ENCODE assay signal across 16 cellular contexts in genomic region chr14:63030113-63030512, GRCh38. TPM values are rescaled to one million over a fixed set of nuclear protein-coding genes. Genes with fewer than 3 reads are reported as not detected.
DNase-seq lines count a peak whose midpoint lies in the region; ATAC-seq, FAIRE-seq and TF ChIP-seq lines count a peak whose summit lies in the region.
"Had no signal": no experiment of that assay in that cellular context is flagged by ENCODE, and none has a peak within 500 bp of the region (broad histone marks: within the 10 kb centered on the region; RNA-seq: fewer than 3 reads in every experiment).

No MANE protein-coding gene starts in this region.

- FAIRE-seq in HTR-8/SVneo (lab: Jason Lieb, UNC): peak; percentile 75
- FAIRE-seq: A204.1, GM19239, H54 had no signal

- ATAC-seq in GM18907 (IDR thresholded peaks at IDR 0.05; ENCODE audit: unreplicated experiment): no peak
- no peak for ATAC-seq in HG03095 (IDR thresholded peaks at IDR 0.05; ENCODE audit: unreplicated experiment)

- H3K4me1 ChIP-seq in A673 (ENCODE audit: insufficient read depth, low read length, poor library complexity, severe bottlenecking) (peaks cover 3% of the 10 kb centered on the region), endodermal cell (ENCODE audit: control insufficient read depth, insufficient read depth, low read length) (no peaks in the 10 kb centered on the region)
- H3K4me1 ChIP-seq: BLaER1 had no signal

- H3K4me1 Mint-ChIP-seq in endodermal cell: peaks cover 10% of the 10 kb centered on the region
- H3K4me1 Mint-ChIP-seq in activated CD4-positive, alpha-beta T cell treated with anti-CD3 and anti-CD28 coated beads, Interleukin-2, amount 10 ng/mL, durations not matched to agents 7 days and 5 days: no peaks in the 10 kb centered on the region
- H3K4me1 Mint-ChIP-seq: CD14-positive monocyte; CD4-positive, alpha-beta memory T cell had no signal

- POLR2A ChIA-PET in A673 (lab: Charles Lee; ENCODE audit: low non-redundant PET): no interaction called here
- POLR2A ChIA-PET in activated CD4-positive, alpha-beta T cell treated with anti-CD3 and anti-CD28 coated beads, Interleukin-2, amount 10 ng/mL, durations not matched to agents 7 days and 5 days (lab: Charles Lee): no interaction called here

- H3K36me3 ChIP-seq in A673 (ENCODE audit: insufficient read depth, low read length, poor library complexity, severe bottlenecking) (no peaks in the 10 kb centered on the region), endodermal cell (ENCODE audit: control insufficient read depth, insufficient read depth, low read length) (no peaks in the 10 kb centered on the region)
- H3K36me3 ChIP-seq: BLaER1 had no signal

- 88% methylated on average over 1 of the region's 1 CpG; no CpG with 5 or more reads in 1 of the 2 experiments for WGBS in endodermal cell (ENCODE audit: insufficient coverage in 1 of 2, insufficient read length in 1 of 2), 2 experiments

- intact Hi-C loops in A673 (cut with micrococcal nuclease; ENCODE audit: unreplicated experiment): no loop called here

- TF ChIP-seq CTCF in A673 (conservative IDR thresholded peaks at IDR 0.05; ENCODE audit: low read depth, low read length) (no peak), endodermal cell (conservative IDR thresholded peaks at IDR 0.05) (peak; percentile 46)

- H3K27me3 Mint-ChIP-seq in endodermal cell (ENCODE audit: insufficient read depth): peaks cover 13% of the 10 kb centered on the region
- H3K27me3 Mint-ChIP-seq in activated CD4-positive, alpha-beta T cell treated with anti-CD3 and anti-CD28 coated beads, Interleukin-2, amount 10 ng/mL, durations not matched to agents 7 days and 5 days: no peaks in the 10 kb centered on the region

- H3K9me3 ChIP-seq in A673 (ENCODE audit: low read depth, low read length, poor library complexity, severe bottlenecking): no peaks in the 10 kb centered on the region
- H3K9me3 ChIP-seq in endodermal cell (ENCODE audit: control insufficient read depth, low read length): peaks cover 7% of the 10 kb centered on the region
- H3K9me3 ChIP-seq: BLaER1 had no signal

- no peak overlapping the region for H3K27ac ChIP-seq in A673 (ENCODE audit: low read depth, low read length, poor library complexity, severe bottlenecking)
- H3K27ac ChIP-seq in endodermal cell (ENCODE audit: low read depth, low read length): no peak overlapping the region
- H3K27ac ChIP-seq: BLaER1 had no signal

- no peak overlapping the region for H3K4me3 ChIP-seq in A673 (ENCODE audit: low read depth, low read length, poor library complexity, severe bottlenecking)
- H3K4me3 ChIP-seq in endodermal cell (ENCODE audit: low read length): no peak overlapping the region
- H3K4me3 ChIP-seq: BLaER1 had no signal

- H3K36me3 Mint-ChIP-seq in endodermal cell (ENCODE audit: low read depth): no peaks in the 10 kb centered on the region
- no peaks in the 10 kb centered on the region for H3K36me3 Mint-ChIP-seq in activated CD4-positive, alpha-beta T cell treated with anti-CD3 and anti-CD28 coated beads, Interleukin-2, amount 10 ng/mL, durations not matched to agents 7 days and 5 days (ENCODE audit: low read depth)
- H3K36me3 Mint-ChIP-seq: CD14-positive monocyte; CD4-positive, alpha-beta memory T cell had no signal

- no TSS peak for BruUV-seq in A673 (replicated peaks; lab: Mats Ljungman, UMichigan)

- no peak overlapping the region for H3K9ac ChIP-seq in endodermal cell (ENCODE audit: extremely low read depth, low read length, poor library complexity, severe bottlenecking)
- H3K9ac ChIP-seq: BLaER1 had no signal

- H3K4me3 Mint-ChIP-seq in endodermal cell: no peak overlapping the region
- no peak overlapping the region for H3K4me3 Mint-ChIP-seq in activated CD4-positive, alpha-beta T cell treated with anti-CD3 and anti-CD28 coated beads, Interleukin-2, amount 10 ng/mL, durations not matched to agents 7 days and 5 days
- H3K4me3 Mint-ChIP-seq: CD14-positive monocyte; CD4-positive, alpha-beta memory T cell had no signal

- CTCF ChIA-PET in A673 (lab: Charles Lee): no interaction called here
- CTCF ChIA-PET in activated CD4-positive, alpha-beta T cell treated with anti-CD3 and anti-CD28 coated beads, Interleukin-2, amount 10 ng/mL, durations not matched to agents 7 days and 5 days (lab: Charles Lee): no interaction called here

- H3K27me3 ChIP-seq in A673 (replicated peaks; ENCODE audit: insufficient read depth, low read depth, low read length, poor library complexity) (no peaks in the 10 kb centered on the region), endodermal cell (ENCODE audit: control insufficient read depth, insufficient read depth, low read length, poor library complexity, severe bottlenecking) (no peaks in the 10 kb centered on the region)
- H3K27me3 ChIP-seq: BLaER1 had no signal

- H3K27ac Mint-ChIP-seq in endodermal cell: no peak overlapping the region
- H3K27ac Mint-ChIP-seq in activated CD4-positive, alpha-beta T cell treated with anti-CD3 and anti-CD28 coated beads, Interleukin-2, amount 10 ng/mL, durations not matched to agents 7 days and 5 days: no peak overlapping the region
- H3K27ac Mint-ChIP-seq: CD14-positive monocyte; CD4-positive, alpha-beta memory T cell had no signal

- DNase-seq in A673 (ENCODE audit: low spot score) (peak; percentile 46), HTR-8/SVneo (ENCODE audit: insufficient read length, low spot score) (no peak), endodermal cell (peak; percentile 54)
- DNase-seq in activated CD4-positive, alpha-beta T cell treated with anti-CD3 and anti-CD28 coated beads, Interleukin-2, amount 10 ng/mL, durations not matched to agents 7 days and 5 days: no peak
- DNase-seq: CD4-positive, alpha-beta memory T cell; DMS153; DMS79; GDM1; HCEC 1CT had no signal

- no peaks in the 10 kb centered on the region for H3K9me3 Mint-ChIP-seq in endodermal cell
- no peaks in the 10 kb centered on the region for H3K9me3 Mint-ChIP-seq in activated CD4-positive, alpha-beta T cell treated with anti-CD3 and anti-CD28 coated beads, Interleukin-2, amount 10 ng/mL, durations not matched to agents 7 days and 5 days

RNA-seq across cellular contexts. Expression of gene KCNH5, which starts 15.1 kb away (rescaled TPM):
- total RNA-seq in A673 (2021): 27.9 and 31.8 TPM in 2 replicates
- 1 to 10 TPM; 2.5 to 3.9 TPM for total RNA-seq in endodermal cell
- polyA plus RNA-seq in endodermal cell (2013, experiment 1 of 2): 1.1 TPM
- 1.2 TPM for polyA plus RNA-seq in endodermal cell (2013, experiment 2 of 2)
- not detected for total RNA-seq in activated CD4-positive, alpha-beta T cell treated with anti-CD3 and anti-CD28 coated beads, Interleukin-2, amount 10 ng/mL, durations not matched to agents 7 days and 5 days
- total RNA-seq: CD4-positive, alpha-beta memory T cell had no signal
- polyA plus RNA-seq: CD14-positive monocyte; CD4-positive, alpha-beta memory T cell had no signal

Comparison
In these comparisons a context has a peak if more than half of its experiments do, and no peak if none do; other contexts are left out.
1. DNase-seq: peak in A673 (single experiment) and endodermal cell (single experiment); none in HTR-8/SVneo (single experiment) and activated CD4-positive, alpha-beta T cell treated with anti-CD3 and anti-CD28 coated beads, Interleukin-2, amount 10 ng/mL, durations not matched to agents 7 days and 5 days (single experiment).